ENCODE assay signal across 14 cellular contexts in the genomic region with DNA sequence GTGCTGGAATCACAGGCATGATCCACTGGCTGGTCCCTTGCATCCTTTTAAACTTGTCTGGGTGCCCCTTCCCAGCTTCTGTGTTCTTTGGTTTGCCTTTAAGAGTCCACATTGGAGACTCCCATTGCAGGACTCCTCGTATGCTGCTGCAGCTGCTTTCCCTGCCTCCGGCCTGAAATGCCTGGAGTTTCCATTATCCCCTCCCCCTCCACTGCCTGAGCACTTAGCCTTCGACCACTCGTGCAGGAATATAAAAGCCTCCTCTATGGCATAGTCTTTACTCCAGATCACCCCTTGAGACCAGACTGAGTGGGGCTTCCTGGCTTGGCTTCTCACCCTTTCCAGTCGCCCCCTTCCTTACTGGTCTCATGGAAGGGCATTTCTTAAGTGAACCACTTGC.
A peak's percentile ranks its signal among the peaks of the same experiment; 100 is the strongest.
DNase-seq lines count a peak whose midpoint lies in the region; ATAC-seq and TF ChIP-seq lines count a peak whose summit lies in the region.
"Had no signal": no experiment of that assay in that cellular context is flagged by ENCODE, and none has a peak within 500 bp of the region (broad histone marks: within the 10 kb centered on the region; RNA-seq: fewer than 3 reads in every experiment).

No MANE protein-coding gene starts in this region.

- no peak overlapping the region for H3K27ac Mint-ChIP-seq in glutamatergic neuron (ENCODE audit: unreplicated experiment)
- H3K27ac Mint-ChIP-seq: CD4-positive, CD25-positive, alpha-beta regulatory T cell; IgD-negative memory B cell had no signal

- no peak overlapping the region for H3K4me3 Mint-ChIP-seq in glutamatergic neuron (ENCODE audit: unreplicated experiment)
- H3K4me3 Mint-ChIP-seq: CD4-positive, CD25-positive, alpha-beta regulatory T cell had no signal

- peaks cover 4% of the 10 kb centered on the region for H3K27me3 Mint-ChIP-seq in glutamatergic neuron (ENCODE audit: unreplicated experiment)

- ATAC-seq in GM18517 (IDR thresholded peaks at IDR 0.05; ENCODE audit: unreplicated experiment): no peak
- ATAC-seq in GM18909 (IDR thresholded peaks at IDR 0.05; ENCODE audit: poor library complexity, unreplicated experiment): no peak
- ATAC-seq: GM12878 had no signal

- H3K9me3 Mint-ChIP-seq in glutamatergic neuron (ENCODE audit: unreplicated experiment): no peaks in the 10 kb centered on the region
- H3K9me3 Mint-ChIP-seq: IgD-negative memory B cell had no signal

- TF ChIP-seq CTCF in glutamatergic neuron (IDR thresholded peaks at IDR 0.05; ENCODE audit: partially characterized antibody, unreplicated experiment): no peak

- H3K36me3 Mint-ChIP-seq in glutamatergic neuron (ENCODE audit: unreplicated experiment): no peaks in the 10 kb centered on the region
- H3K36me3 Mint-ChIP-seq: CD4-positive, CD25-positive, alpha-beta regulatory T cell; IgD-negative memory B cell had no signal

- peak; percentile 37 for DNase-seq in ELF-1 (ENCODE audit: low read depth, low spot score)
- peak; percentile 52 for DNase-seq in NCI-H1048 (lab: John Stamatoyannopoulos, UW)
- peak; percentile 56 for DNase-seq in glutamatergic neuron
- DNase-seq in myocyte (ENCODE audit: low read depth): peak; percentile 17
- no peak for DNase-seq in cerebellar cortex (ENCODE audit: low spot score)
- DNase-seq: ACHN; Calu3; CD4-positive, CD25-positive, alpha-beta regulatory T cell; DMS 273 treated with DMSO at 0.1 percent for 48 hours; H7 had no signal

- H3K4me1 Mint-ChIP-seq in glutamatergic neuron (ENCODE audit: low read depth, unreplicated experiment): peaks cover 4% of the 10 kb centered on the region
- H3K4me1 Mint-ChIP-seq: CD4-positive, CD25-positive, alpha-beta regulatory T cell; IgD-negative memory B cell had no signal
